8 cellular contexts compared by ENCODE assay signal in the genomic region with DNA sequence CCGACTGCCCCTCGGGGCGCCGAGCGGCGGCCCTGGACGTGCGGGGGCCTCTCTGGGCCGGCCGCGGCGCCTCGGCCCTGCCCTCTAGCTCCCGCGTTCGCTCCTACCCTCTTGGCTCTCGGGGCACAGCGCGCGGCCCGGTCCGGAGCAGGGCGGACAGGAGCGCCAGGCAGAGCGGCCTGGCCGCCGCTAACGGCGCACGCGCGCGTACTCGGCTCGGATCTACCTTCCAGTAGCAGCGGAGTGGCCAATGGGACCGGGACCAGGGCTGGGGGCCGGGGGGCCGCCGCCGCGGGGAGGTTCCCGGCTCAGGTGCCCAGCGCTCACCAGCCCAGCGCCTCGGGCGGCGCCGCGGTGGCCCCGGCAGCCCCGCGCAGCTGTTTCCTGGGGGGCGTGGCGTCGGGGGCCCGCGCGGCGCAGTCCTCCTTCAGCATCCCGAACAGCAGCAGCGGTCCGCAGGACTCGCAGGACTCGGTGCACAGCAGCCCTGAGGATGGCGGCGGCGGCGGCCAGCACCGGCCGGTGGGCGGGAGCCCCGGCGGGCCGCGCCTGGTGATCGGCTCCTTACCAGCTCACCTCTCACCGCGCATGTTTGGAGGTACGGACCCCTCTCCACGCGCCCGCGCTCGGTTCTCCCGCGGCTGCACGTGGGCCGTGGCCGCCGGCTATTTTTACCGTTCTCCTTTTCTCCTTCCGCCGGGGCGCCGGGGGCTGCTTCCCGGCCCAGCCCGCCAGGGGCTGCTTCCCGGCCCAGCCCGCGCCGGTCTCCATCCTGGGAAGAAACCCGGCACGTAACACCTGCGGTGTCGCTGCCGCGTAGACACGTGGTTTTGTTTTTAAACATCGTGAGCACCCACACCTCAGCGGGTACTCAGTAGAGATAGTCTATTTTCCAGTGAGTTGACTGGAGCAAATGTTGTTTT.
A peak's percentile ranks its signal among the peaks of the same experiment; 100 is the strongest.
DNase-seq lines count a peak whose midpoint lies in the region; ATAC-seq lines count a peak whose summit lies in the region.

No MANE protein-coding gene starts in this region.

- ATAC-seq in GM19328 (IDR thresholded peaks at IDR 0.05; ENCODE audit: unreplicated experiment): peak; percentile 57
- ATAC-seq in HG03342 (IDR thresholded peaks at IDR 0.05; ENCODE audit: unreplicated experiment): peak; percentile 67

- DNase-seq in Ammon's horn (ENCODE audit: low spot score) (peak; percentile 65), NCI-H510A (lab: John Stamatoyannopoulos, UW) (peak; percentile 44), dedifferentiated amniotic fluid mesenchymal stem cell (ENCODE audit: extremely low spot score) (peak; percentile 31), kidney tubule cell (ENCODE audit: low spot score) (peak; percentile 75)
- DNase-seq in activated CD4-positive, alpha-beta T cell treated with anti-CD3 and anti-CD28 coated beads for 48 hours: peak; percentile 49
- peak; percentile 8 to 23 (median 10) for DNase-seq in stimulated activated CD4-positive, alpha-beta T cell treated with anti-CD3 and anti-CD28 coated beads, Interleukin-12 subunit alpha, Interleukin-12 subunit beta, amount 100 ng/mL, for 48 hours (ENCODE audit: low read depth in 2 of 3, low spot score in 1 of 3)

Comparison
In these comparisons a context has a peak if more than half of its experiments do, and no peak if none do; other contexts are left out.
1. Peak in every context shown above with its lines: DNase-seq and ATAC-seq.
2. DNase-seq: peak in every context shown above with its lines; median percentile 75 in kidney tubule cell; 65 in Ammon's horn; 49 in activated CD4-positive, alpha-beta T cell treated with anti-CD3 and anti-CD28 coated beads for 48 hours; 44 in NCI-H510A; 31 in dedifferentiated amniotic fluid mesenchymal stem cell; 10 in stimulated activated CD4-positive, alpha-beta T cell treated with anti-CD3 and anti-CD28 coated beads, Interleukin-12 subunit alpha, Interleukin-12 subunit beta, amount 100 ng/mL, for 48 hours.